ENCODE assay signal across 9 cellular contexts in the genomic region with DNA sequence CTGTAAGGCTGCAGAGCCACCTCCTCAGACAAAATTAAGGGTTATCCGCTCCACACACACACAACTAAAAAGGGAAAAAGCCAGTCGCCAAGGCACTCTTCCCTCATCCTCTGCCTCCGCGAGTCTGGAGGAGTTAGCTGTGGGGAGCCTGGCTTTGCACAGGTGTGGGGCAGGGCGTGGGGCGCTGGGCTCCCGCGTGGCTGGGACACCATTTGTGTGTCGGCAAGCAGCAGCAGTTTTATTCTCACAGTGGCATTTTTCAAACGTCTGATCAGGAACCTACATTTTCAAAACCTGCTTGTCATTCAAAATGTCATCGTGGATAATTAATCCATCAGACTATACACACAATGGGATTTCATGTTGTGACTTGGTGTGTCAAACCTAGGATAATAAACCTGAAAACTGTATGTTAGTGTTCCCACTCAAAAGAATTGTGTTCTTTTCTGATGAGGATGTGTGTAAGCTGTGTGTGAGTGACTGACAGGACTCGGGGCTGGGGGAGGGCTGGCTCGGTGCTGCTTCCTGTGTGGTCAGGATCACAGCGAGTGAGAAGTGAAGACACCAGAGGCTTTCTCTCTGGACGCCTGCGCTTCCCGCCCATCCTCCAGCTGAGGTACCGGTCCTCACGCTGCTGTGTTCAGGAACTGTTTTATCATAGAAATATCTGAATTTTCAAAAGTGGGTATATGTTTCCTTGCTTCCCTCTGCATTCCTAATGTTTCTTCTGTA.
A peak's percentile ranks its signal among the peaks of the same experiment; 100 is the strongest.
DNase-seq lines count a peak whose midpoint lies in the region; ATAC-seq and TF ChIP-seq lines count a peak whose summit lies in the region.
"Had no signal": no experiment of that assay in that cellular context is flagged by ENCODE, and none has a peak within 500 bp of the region (broad histone marks: within the 10 kb centered on the region; RNA-seq: fewer than 3 reads in every experiment).

No MANE protein-coding gene starts in this region.

- no peaks in the 10 kb centered on the region for H3K9me3 ChIP-seq in CD4-positive, alpha-beta T cell (ENCODE audit: control insufficient read depth, low read length)
- H3K9me3 ChIP-seq in Loucy (ENCODE audit: insufficient read depth, low read depth, low read length): no peaks in the 10 kb centered on the region
- no peaks in the 10 kb centered on the region for H3K9me3 ChIP-seq in hepatocyte (ENCODE audit: low read depth)
- H3K9me3 ChIP-seq: thoracic aorta had no signal

- H3K27ac ChIP-seq in CD4-positive, alpha-beta T cell (ENCODE audit: low read depth, low read length): no peak overlapping the region
- no peak overlapping the region for H3K27ac ChIP-seq in hepatocyte
- H3K27ac ChIP-seq: thoracic aorta had no signal

- WGBS in hepatocyte (ENCODE audit: low lambda C conversion rate, missing lambda C conversion rate): 57% methylated on average over 19 of the region's 19 CpGs

- intact Hi-C loops in CD4-positive, alpha-beta T cell (cut with DNase I, micrococcal nuclease): no loop called here

- no peaks in the 10 kb centered on the region for H3K9me2 ChIP-seq in Loucy (replicated peaks; ENCODE audit: low read depth, low read length)
- no peaks in the 10 kb centered on the region for H3K9me2 ChIP-seq in hepatocyte (replicated peaks; ENCODE audit: insufficient read depth)

- CTCF ChIA-PET in CD4-positive, alpha-beta T cell (lab: Charles Lee): no interaction called here

- H4K20me1 ChIP-seq in Loucy (ENCODE audit: insufficient read depth, low read length, poor library complexity, severe bottlenecking) (no peaks in the 10 kb centered on the region), hepatocyte (ENCODE audit: insufficient read depth, poor library complexity, severe bottlenecking) (no peaks in the 10 kb centered on the region)

- H3K27ac Mint-ChIP-seq in CD4-positive, alpha-beta T cell: no peak overlapping the region

- no peaks in the 10 kb centered on the region for H3K9me3 Mint-ChIP-seq in CD4-positive, alpha-beta T cell

- H2AFZ ChIP-seq in Loucy (ENCODE audit: low read length): peak overlapping the region; percentile 68
- H2AFZ ChIP-seq in hepatocyte: no peak overlapping the region

- no peaks in the 10 kb centered on the region for H3F3A ChIP-seq in Loucy (ENCODE audit: low read depth)

- peak overlapping the region; percentile 68 for H3K9ac ChIP-seq in Loucy (ENCODE audit: low read depth, low read length, poor library complexity, severe bottlenecking)

- POLR2A ChIA-PET in CD4-positive, alpha-beta T cell (lab: Charles Lee): interaction anchor here (0.5 to 3.7 kb wide), 9 partner anchors 9 to 217 kb away, joined by 3 to 26 read pairs (median 6); no protein-coding TSS in a partner anchor

- H3K4me1 Mint-ChIP-seq in CD4-positive, alpha-beta T cell (ENCODE audit: low read depth): peaks cover 53% of the 10 kb centered on the region

- H3K4me3 Mint-ChIP-seq in CD4-positive, alpha-beta T cell: peak overlapping the region; percentile 39

- H3K79me2 ChIP-seq in Loucy (ENCODE audit: insufficient read depth, low read length): no peaks in the 10 kb centered on the region
- no peaks in the 10 kb centered on the region for H3K79me2 ChIP-seq in hepatocyte

- H3K27me3 Mint-ChIP-seq in CD4-positive, alpha-beta T cell: no peaks in the 10 kb centered on the region

- no peak for TF ChIP-seq CTCF in CD4-positive, alpha-beta T cell (IDR thresholded peaks at IDR 0.05)
- TF ChIP-seq CTCF in Loucy (conservative IDR thresholded peaks at IDR 0.05; ENCODE audit: low read length): no peak
- no peak for TF ChIP-seq CTCF in hepatocyte (IDR thresholded peaks at IDR 0.05; ENCODE audit: poor library complexity)

- H3K4me2 ChIP-seq in Loucy (ENCODE audit: low read depth, low read length, poor library complexity, severe bottlenecking) (peak overlapping the region; percentile 88), hepatocyte (peak overlapping the region; percentile 53)

- ATAC-seq in CD4-positive, alpha-beta T cell (ENCODE audit: poor library complexity): peak; percentile 100
- ATAC-seq in GM21390 (IDR thresholded peaks at IDR 0.05; ENCODE audit: unreplicated experiment) (peak; percentile 78), GM19455 (IDR thresholded peaks at IDR 0.05; ENCODE audit: unreplicated experiment) (no peak)

- H3K4me1 ChIP-seq in Loucy (ENCODE audit: insufficient read depth, low read length, poor library complexity, severe bottlenecking): peaks cover 51% of the 10 kb centered on the region
- no peaks in the 10 kb centered on the region for H3K4me1 ChIP-seq in hepatocyte (ENCODE audit: insufficient read depth)

- H3K4me3 ChIP-seq in Loucy (ENCODE audit: low read length, poor library complexity, severe bottlenecking): peak overlapping the region; percentile 66
- no peak overlapping the region for H3K4me3 ChIP-seq in hepatocyte
- H3K4me3 ChIP-seq: thoracic aorta had no signal

- peak; percentile 42 to 76 (median 62) for DNase-seq in CD4-positive, alpha-beta T cell
- peak; percentile 71 to 75 for DNase-seq in activated CD4-positive, alpha-beta T cell treated with anti-CD3 and anti-CD28 coated beads, Interleukin-2, amount 50 U/mL, for 4 hours
- DNase-seq in hepatocyte (ENCODE audit: low spot score) (no peak), SK-N-DZ (ENCODE audit: low spot score) (no peak)
- peak; percentile 47 to 50 for DNase-seq in stimulated activated CD8-positive, alpha-beta memory T cell treated with anti-CD3 and anti-CD28 coated beads, Interleukin-7, amount 100 ng/mL, for 1 hour (ENCODE audit: low read depth in 2 of 2)

- H3K36me3 Mint-ChIP-seq in CD4-positive, alpha-beta T cell (ENCODE audit: low read depth): no peaks in the 10 kb centered on the region

- H3K27me3 ChIP-seq in CD4-positive, alpha-beta T cell (ENCODE audit: control insufficient read depth, insufficient read depth, low read length): no peaks in the 10 kb centered on the region
- H3K27me3 ChIP-seq in Loucy (ENCODE audit: insufficient read depth, low read length, poor library complexity, severe bottlenecking): no peaks in the 10 kb centered on the region
- peaks cover 8% of the 10 kb centered on the region for H3K27me3 ChIP-seq in hepatocyte

- H3K36me3 ChIP-seq in Loucy (ENCODE audit: insufficient read depth, low read length): no peaks in the 10 kb centered on the region
- H3K36me3 ChIP-seq in hepatocyte (replicated peaks; ENCODE audit: insufficient read depth, low read depth): no peaks in the 10 kb centered on the region
- H3K36me3 ChIP-seq: thoracic aorta had no signal

Comparison
In these comparisons a context has a peak if more than half of its experiments do, and no peak if none do; other contexts are left out.
1. DNase-seq: peak in CD4-positive, alpha-beta T cell (10 of 10), activated CD4-positive, alpha-beta T cell treated with anti-CD3 and anti-CD28 coated beads, Interleukin-2, amount 50 U/mL, for 4 hours (2 of 2) and stimulated activated CD8-positive, alpha-beta memory T cell treated with anti-CD3 and anti-CD28 coated beads, Interleukin-7, amount 100 ng/mL, for 1 hour (2 of 2); none in hepatocyte (single experiment) and SK-N-DZ (single experiment).